28 cellular contexts compared by ENCODE assay signal in genomic region chr1:115322631-115323030, GRCh38. TPM values are rescaled to one million over a fixed set of nuclear protein-coding genes. Genes with fewer than 3 reads are reported as not detected.
DNase-seq lines count a peak whose midpoint lies in the region; ATAC-seq and TF ChIP-seq lines count a peak whose summit lies in the region.
"Had no signal": no experiment of that assay in that cellular context is flagged by ENCODE, and none has a peak within 500 bp of the region (broad histone marks: within the 10 kb centered on the region; RNA-seq: fewer than 3 reads in every experiment).

No MANE protein-coding gene starts in this region.

- no peak overlapping the region for H3K14ac ChIP-seq in mesenchymal stem cell (ENCODE audit: low read length in 2 of 2)

- DNase-seq in AG08395 (ENCODE audit: low spot score) (peak; percentile 43), M059J (ENCODE audit: low read depth) (peak; percentile 86), chondrocyte (ENCODE audit: low spot score) (no peak), mesenchymal stem cell (peak; percentile 36), NCI-H774 (lab: John Stamatoyannopoulos, UW) (no peak)
- DNase-seq in stimulated activated naive CD8-positive, alpha-beta T cell treated with anti-CD3 and anti-CD28 coated beads, Interleukin-15, amount 100 ng/mL, for 72 hours, result no peak
- DNase-seq in activated effector memory CD4-positive, alpha-beta T cell treated with anti-CD3 and anti-CD28 coated beads, Interleukin-2, amount 50 U/mL, for 16 hours, result no peak
- DNase-seq: activated CD4-positive, alpha-beta T cell treated with anti-CD3 and anti-CD28 coated beads for 1 hour; activated CD8-positive, alpha-beta memory T cell treated with anti-CD3 and anti-CD28 coated beads for 24 hours; activated naive CD4-positive, alpha-beta T cell treated with anti-CD3 and anti-CD28 coated beads for 36 hours; activated T-cell treated with anti-CD3 and anti-CD28 coated beads, Interleukin-2, amount 50 U/mL, for 24 hours; aorta; effector CD4-positive, alpha-beta T cell; gastrocnemius medialis; H9; Karpas-422; naive thymus-derived CD8-positive, alpha-beta T cell; NCI-H187; NCI-H2227 treated with DMSO at 0.1 percent for 48 hours; NCI-H82; ovary; right cardiac atrium; SHP77 treated with DMSO at 0.1 percent for 48 hours; T-cell had no signal

- H3K9me3 ChIP-seq in mesenchymal stem cell (ENCODE audit: control insufficient read depth, low read length), result no peaks in the 10 kb centered on the region
- H3K9me3 ChIP-seq: gastrocnemius medialis, ovary had no signal

- H2BK15ac ChIP-seq in mesenchymal stem cell (ENCODE audit: low read depth, poor library complexity, severe bottlenecking), result no peak overlapping the region

- H3K4me3 ChIP-seq in mesenchymal stem cell (ENCODE audit: insufficient read depth in 1 of 2, low read depth in 1 of 2, low read length in 2 of 2), result no peak overlapping the region
- H3K4me3 ChIP-seq: gastrocnemius medialis, ovary had no signal

- H3K23ac ChIP-seq in mesenchymal stem cell (ENCODE audit: low read length in 2 of 2), result no peak overlapping the region

- no peaks in the 10 kb centered on the region for H3K27me3 Mint-ChIP-seq in chondrocyte (ENCODE audit: low read depth)
- H3K27me3 Mint-ChIP-seq in stimulated activated naive CD8-positive, alpha-beta T cell treated with anti-CD3 and anti-CD28 coated beads, Interleukin-15, amount 100 ng/mL, for 72 hours, result peaks cover 41% of the 10 kb centered on the region

- H3K27ac ChIP-seq in mesenchymal stem cell (ENCODE audit: low read length, poor library complexity, severe bottlenecking), result no peak overlapping the region
- H3K27ac ChIP-seq: gastrocnemius medialis, ovary had no signal

- no peak overlapping the region for H3K9ac ChIP-seq in mesenchymal stem cell (ENCODE audit: low read length)

- no peak overlapping the region for H2BK5ac ChIP-seq in mesenchymal stem cell (ENCODE audit: low read depth, low read length, poor library complexity, severe bottlenecking)

- no peaks in the 10 kb centered on the region for H3K27me3 ChIP-seq in mesenchymal stem cell (ENCODE audit: control insufficient read depth in 1 of 2, insufficient read depth in 1 of 2, low read length in 2 of 2)
- H3K27me3 ChIP-seq: gastrocnemius medialis, ovary had no signal

- no peak overlapping the region for H4K91ac ChIP-seq in mesenchymal stem cell (ENCODE audit: low read length)

- H3K36me3 Mint-ChIP-seq in chondrocyte (ENCODE audit: low read depth), result peaks cover 6% of the 10 kb centered on the region
- H3K36me3 Mint-ChIP-seq: CD14-positive monocyte; naive thymus-derived CD8-positive, alpha-beta T cell; T-cell had no signal

- H2BK120ac ChIP-seq in mesenchymal stem cell (ENCODE audit: low read depth, low read length), result no peak overlapping the region

- no peaks in the 10 kb centered on the region for H3K9me3 Mint-ChIP-seq in chondrocyte (ENCODE audit: low read depth)
- H3K9me3 Mint-ChIP-seq in stimulated activated naive CD8-positive, alpha-beta T cell treated with anti-CD3 and anti-CD28 coated beads, Interleukin-15, amount 100 ng/mL, for 72 hours, result no peaks in the 10 kb centered on the region
- H3K9me3 Mint-ChIP-seq: activated naive CD4-positive, alpha-beta T cell treated with anti-CD3 and anti-CD28 coated beads for 36 hours; activated T-cell treated with anti-CD3 and anti-CD28 coated beads, Interleukin-2, amount 50 U/mL, for 24 hours; H9; T-cell had no signal

- H3K4me3 Mint-ChIP-seq in chondrocyte (ENCODE audit: unreplicated experiment), result no peak overlapping the region
- no peak overlapping the region for H3K4me3 Mint-ChIP-seq in stimulated activated naive CD8-positive, alpha-beta T cell treated with anti-CD3 and anti-CD28 coated beads, Interleukin-15, amount 100 ng/mL, for 72 hours
- H3K4me3 Mint-ChIP-seq: activated naive CD4-positive, alpha-beta T cell treated with anti-CD3 and anti-CD28 coated beads for 36 hours; activated T-cell treated with anti-CD3 and anti-CD28 coated beads, Interleukin-2, amount 50 U/mL, for 24 hours; CD14-positive monocyte; H9; naive thymus-derived CD8-positive, alpha-beta T cell; T-cell had no signal

- WGBS in mesenchymal stem cell, result 67% methylated on average over 2 of the region's 3 CpGs

- H2BK12ac ChIP-seq in mesenchymal stem cell (ENCODE audit: low read length in 2 of 2), result no peak overlapping the region

- H3K4me1 Mint-ChIP-seq in chondrocyte (ENCODE audit: low read depth), result peaks cover 91% of the 10 kb centered on the region
- H3K4me1 Mint-ChIP-seq in stimulated activated naive CD8-positive, alpha-beta T cell treated with anti-CD3 and anti-CD28 coated beads, Interleukin-15, amount 100 ng/mL, for 72 hours, result no peaks in the 10 kb centered on the region
- H3K4me1 Mint-ChIP-seq: CD14-positive monocyte; naive thymus-derived CD8-positive, alpha-beta T cell; T-cell had no signal

- no peak overlapping the region for H3K4ac ChIP-seq in mesenchymal stem cell (ENCODE audit: low read depth in 1 of 2, low read length in 2 of 2)

- H3K4me2 ChIP-seq in mesenchymal stem cell (ENCODE audit: low read length, poor library complexity, severe bottlenecking), result no peak overlapping the region

- no peak overlapping the region for H4K8ac ChIP-seq in mesenchymal stem cell (ENCODE audit: low read length)

- H3K4me1 ChIP-seq in mesenchymal stem cell (ENCODE audit: control insufficient read depth, insufficient read depth, low read depth, low read length), result peaks cover 1% of the 10 kb centered on the region
- H3K4me1 ChIP-seq: gastrocnemius medialis had no signal

- no peak overlapping the region for H2AFZ ChIP-seq in mesenchymal stem cell (ENCODE audit: low read depth, low read length)

- no peak overlapping the region for H3K18ac ChIP-seq in mesenchymal stem cell (ENCODE audit: low read depth in 1 of 2, low read length in 2 of 2)

- ATAC-seq in stimulated activated naive CD8-positive, alpha-beta T cell treated with anti-CD3 and anti-CD28 coated beads, Interleukin-15, amount 100 ng/mL, for 72 hours, result no peak
- ATAC-seq in HG03280 (IDR thresholded peaks at IDR 0.05; ENCODE audit: unreplicated experiment), result no peak
- ATAC-seq: gastrocnemius medialis; naive thymus-derived CD8-positive, alpha-beta T cell; T-cell had no signal

- no peaks in the 10 kb centered on the region for H3K79me1 ChIP-seq in mesenchymal stem cell (replicated peaks; ENCODE audit: low read length, poor library complexity, severe bottlenecking)

- H3K36me3 ChIP-seq in mesenchymal stem cell (ENCODE audit: control insufficient read depth in 1 of 2, insufficient read depth in 2 of 2, low read depth in 1 of 2, low read length in 2 of 2), result peaks cover 0 to 3% of the 10 kb centered on the region in 2 experiments
- H3K36me3 ChIP-seq: gastrocnemius medialis, ovary had no signal

- peak overlapping the region; percentile 85 for H3K27ac Mint-ChIP-seq in chondrocyte (ENCODE audit: unreplicated experiment)
- peak overlapping the region in 1 of 2 donors; percentile 11 for H3K27ac Mint-ChIP-seq in stimulated activated naive CD8-positive, alpha-beta T cell treated with anti-CD3 and anti-CD28 coated beads, Interleukin-15, amount 100 ng/mL, for 72 hours
- H3K27ac Mint-ChIP-seq: activated naive CD4-positive, alpha-beta T cell treated with anti-CD3 and anti-CD28 coated beads for 36 hours; activated T-cell treated with anti-CD3 and anti-CD28 coated beads, Interleukin-2, amount 50 U/mL, for 24 hours; CD14-positive monocyte; H9; naive thymus-derived CD8-positive, alpha-beta T cell; T-cell had no signal

- no peak overlapping the region for H2AK5ac ChIP-seq in mesenchymal stem cell (ENCODE audit: low read length, severe bottlenecking)

- TF ChIP-seq CTCF in chondrocyte (IDR thresholded peaks at IDR 0.05), result no peak

RNA-seq across cellular contexts. Expression of gene NGF, which starts 15.4 kb away (rescaled TPM):
- 7.6 and 9.7 TPM in 2 replicates for total RNA-seq in M059J (2014; rRNA removed; shearing (Covaris generic))
- 33.9 to 41.7 TPM (median 41.4 TPM) in 3 replicates for total RNA-seq in chondrocyte
- polyA plus RNA-seq in mesenchymal stem cell (2013, experiment 1 of 2), result not detected
- polyA plus RNA-seq in mesenchymal stem cell (2013, experiment 2 of 2), result not detected
- total RNA-seq: activated naive CD4-positive, alpha-beta T cell treated with anti-CD3 and anti-CD28 coated beads for 36 hours; G401; naive thymus-derived CD8-positive, alpha-beta T cell; OCI-LY7; T-cell had no signal
- polyA plus RNA-seq: CD14-positive monocyte; naive thymus-derived CD8-positive, alpha-beta T cell had no signal

Comparison
In these comparisons a context has a peak if more than half of its experiments do, and no peak if none do; other contexts are left out.
1. DNase-seq: peak in AG08395 (single experiment), M059J (single experiment) and mesenchymal stem cell (single experiment); none in chondrocyte (single experiment), stimulated activated naive CD8-positive, alpha-beta T cell treated with anti-CD3 and anti-CD28 coated beads, Interleukin-15, amount 100 ng/mL, for 72 hours (0 of 2), activated effector memory CD4-positive, alpha-beta T cell treated with anti-CD3 and anti-CD28 coated beads, Interleukin-2, amount 50 U/mL, for 16 hours (single experiment) and NCI-H774 (single experiment).